ENCODE assay signal across 9 cellular contexts in genomic region chr3:5192568-5193319, GRCh38. TPM values are rescaled to one million over a fixed set of nuclear protein-coding genes. Genes with fewer than 3 reads are reported as not detected.
DNase-seq lines count a peak whose midpoint lies in the region; ATAC-seq and TF ChIP-seq lines count a peak whose summit lies in the region.
"Had no signal": no experiment of that assay in that cellular context is flagged by ENCODE, and none has a peak within 500 bp of the region (broad histone marks: within the 10 kb centered on the region; RNA-seq: fewer than 3 reads in every experiment).

No MANE protein-coding gene starts in this region.

- no peaks in the 10 kb centered on the region for H3K9me3 ChIP-seq in effector memory CD4-positive, alpha-beta T cell (ENCODE audit: control insufficient read depth, low read length)

- no peaks in the 10 kb centered on the region for H3K27me3 Mint-ChIP-seq in WTC11 (ENCODE audit: low read depth)
- no peaks in the 10 kb centered on the region for H3K27me3 Mint-ChIP-seq in stimulated activated naive CD8-positive, alpha-beta T cell treated with anti-CD3 and anti-CD28 coated beads, Interleukin-15, amount 100 ng/mL, for 72 hours

- H3K9me3 Mint-ChIP-seq in WTC11: no peaks in the 10 kb centered on the region
- peaks cover 0 to 9% of the 10 kb centered on the region in 2 donors for H3K9me3 Mint-ChIP-seq in stimulated activated naive CD8-positive, alpha-beta T cell treated with anti-CD3 and anti-CD28 coated beads, Interleukin-15, amount 100 ng/mL, for 72 hours

- no peak overlapping the region for H3K4me3 ChIP-seq in effector memory CD4-positive, alpha-beta T cell (ENCODE audit: insufficient read depth, low read depth, low read length, poor library complexity, severe bottlenecking)

- ATAC-seq in WTC11: no peak
- no peak for ATAC-seq in stimulated activated naive CD8-positive, alpha-beta T cell treated with anti-CD3 and anti-CD28 coated beads, Interleukin-15, amount 100 ng/mL, for 72 hours
- ATAC-seq in HG03457 (IDR thresholded peaks at IDR 0.05; ENCODE audit: unreplicated experiment): no peak

- DNase-seq in activated naive CD4-positive, alpha-beta T cell treated with Interleukin-2 at 50 U/mL for 16 hours: peak; percentile 46
- no peak for DNase-seq in activated naive CD4-positive, alpha-beta T cell (lab: John Stamatoyannopoulos, UW)
- no peak for DNase-seq in WTC11 (ENCODE audit: low spot score)
- DNase-seq in effector memory CD4-positive, alpha-beta T cell: peak in 1 of 3 donors; percentile 12
- no peak for DNase-seq in stimulated activated naive CD8-positive, alpha-beta T cell treated with anti-CD3 and anti-CD28 coated beads, Interleukin-15, amount 100 ng/mL, for 72 hours
- DNase-seq in iPS-NIHi11 (ENCODE audit: low spot score): no peak
- DNase-seq in DMS53 treated with DMSO at 0.1 percent for 48 hours (lab: John Stamatoyannopoulos, UW; ENCODE audit: unreplicated experiment): no peak
- DNase-seq: NCI-H2029 had no signal

- no peaks in the 10 kb centered on the region for H3K27me3 ChIP-seq in effector memory CD4-positive, alpha-beta T cell (replicated peaks; ENCODE audit: control insufficient read depth, insufficient read depth, low read length, poor library complexity, severe bottlenecking)

- peak overlapping the region; percentile 82 for H3K27ac ChIP-seq in effector memory CD4-positive, alpha-beta T cell (ENCODE audit: insufficient read depth, low read length, poor library complexity, severe bottlenecking)

- POLR2A ChIA-PET in WTC11 (lab: Charles Lee): no interaction called here

- H3K4me3 Mint-ChIP-seq in WTC11: no peak overlapping the region
- peak overlapping the region; percentile 71 to 84 for H3K4me3 Mint-ChIP-seq in stimulated activated naive CD8-positive, alpha-beta T cell treated with anti-CD3 and anti-CD28 coated beads, Interleukin-15, amount 100 ng/mL, for 72 hours

- no peak for TF ChIP-seq CTCF in WTC11 (IDR thresholded peaks at IDR 0.05)

- peaks cover 38% of the 10 kb centered on the region for H3K4me1 ChIP-seq in effector memory CD4-positive, alpha-beta T cell (ENCODE audit: control insufficient read depth, insufficient read depth, low read length, poor library complexity, severe bottlenecking)

- H3K36me3 Mint-ChIP-seq in WTC11: peaks cover 12% of the 10 kb centered on the region

- CTCF ChIA-PET in WTC11 (lab: Charles Lee): no interaction called here

- no peaks in the 10 kb centered on the region for H3K36me3 ChIP-seq in effector memory CD4-positive, alpha-beta T cell (ENCODE audit: control insufficient read depth, insufficient read depth, low read length)

- peak overlapping the region; percentile 90 for H3K27ac Mint-ChIP-seq in WTC11
- peak overlapping the region; percentile 91 to 93 for H3K27ac Mint-ChIP-seq in stimulated activated naive CD8-positive, alpha-beta T cell treated with anti-CD3 and anti-CD28 coated beads, Interleukin-15, amount 100 ng/mL, for 72 hours

- H3K4me1 Mint-ChIP-seq in WTC11: peaks cover 64% of the 10 kb centered on the region
- H3K4me1 Mint-ChIP-seq in stimulated activated naive CD8-positive, alpha-beta T cell treated with anti-CD3 and anti-CD28 coated beads, Interleukin-15, amount 100 ng/mL, for 72 hours: peaks cover 63% of the 10 kb centered on the region

TF ChIP-seq in WTC11, 78 proteins besides CTCF, POLR2A, EP300 and RAD21 (continues in another document):
- no peak for TF ChIP-seq CREB1 (CRISPR knock-in tag; IDR thresholded peaks at IDR 0.05)
- TF ChIP-seq ZNF281 (CRISPR knock-in tag; IDR thresholded peaks at IDR 0.05): no peak
- no peak for TF ChIP-seq AR (CRISPR knock-in tag; IDR thresholded peaks at IDR 0.05)
- TF ChIP-seq FOXP1 (CRISPR knock-in tag; IDR thresholded peaks at IDR 0.05; ENCODE audit: borderline replicate concordance): no peak
- TF ChIP-seq ARID4B (CRISPR knock-in tag; IDR thresholded peaks at IDR 0.05; ENCODE audit: borderline replicate concordance): no peak
- no peak for TF ChIP-seq NFYB (CRISPR knock-in tag; conservative IDR thresholded peaks at IDR 0.05; ENCODE audit: low read depth)

RNA-seq across cellular contexts. Expression of gene EDEM1, which starts 5.2 kb away (rescaled TPM):
- total RNA-seq in WTC11 (2021): 18.0 to 22.4 TPM (median 18.0 TPM) in 3 replicates
